In the genomic region with DNA sequence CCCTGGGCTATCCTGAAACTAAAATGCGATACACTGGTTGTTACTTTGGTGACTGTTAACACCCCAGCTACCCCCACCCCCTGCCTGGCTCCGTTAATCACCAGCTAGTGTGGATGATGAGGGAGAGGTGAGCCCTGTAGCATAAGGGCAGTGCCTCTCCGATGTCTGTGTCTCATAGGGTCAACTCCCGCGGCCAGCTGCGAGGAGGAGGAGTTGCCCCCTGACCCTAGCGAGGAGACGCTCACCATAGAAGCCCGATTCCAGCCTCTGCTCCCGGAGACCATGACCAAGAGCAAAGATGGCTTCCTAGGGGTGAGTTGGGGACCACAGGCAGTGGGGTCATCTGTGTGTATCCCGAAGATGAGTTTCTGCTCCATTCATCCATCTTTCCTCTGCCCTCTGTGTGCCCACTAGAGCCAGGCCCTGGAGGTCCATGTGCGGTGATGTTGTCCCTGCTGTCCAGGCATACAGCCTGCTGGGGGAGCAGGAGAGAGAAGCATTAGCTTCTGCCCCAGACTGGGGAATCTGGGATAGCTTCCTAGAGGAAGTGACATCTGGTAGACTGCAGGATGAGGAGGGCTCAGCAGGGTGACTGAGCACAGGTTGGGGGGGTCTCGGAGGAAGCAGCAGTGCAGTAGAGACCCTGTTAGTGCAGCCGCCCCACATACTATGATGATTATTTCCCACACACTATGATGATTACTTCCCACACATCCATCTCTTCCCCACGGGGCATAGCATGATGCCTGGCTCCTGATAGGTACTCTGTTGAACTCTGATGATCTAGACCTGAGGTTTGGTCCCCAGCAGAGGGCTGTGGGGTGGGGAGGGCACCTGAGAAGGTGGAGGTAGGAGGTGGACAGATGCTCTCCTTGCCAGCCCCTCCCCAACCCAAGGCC, we compare ENCODE assay signal across 12 cellular contexts. TPM values are rescaled to one million over a fixed set of nuclear protein-coding genes. Genes with fewer than 3 reads are reported as not detected.
A peak's percentile ranks its signal among the peaks of the same experiment; 100 is the strongest.
DNase-seq lines count a peak whose midpoint lies in the region; ATAC-seq and TF ChIP-seq lines count a peak whose summit lies in the region.
"Had no signal": no experiment of that assay in that cellular context is flagged by ENCODE, and none has a peak within 500 bp of the region (broad histone marks: within the 10 kb centered on the region; RNA-seq: fewer than 3 reads in every experiment).

No MANE protein-coding gene starts in this region.

- 94 to 95% methylated on average over 7 to 15 of the region's 15 CpGs for WGBS in endodermal cell (ENCODE audit: insufficient coverage in 1 of 2, insufficient read length in 1 of 2), 2 experiments
- WGBS in prostate gland: 84% methylated on average over 15 of the region's 15 CpGs
- WGBS in lower leg skin, 2 donors: 82 to 84% methylated on average over 10 to 15 of the region's 15 CpGs
- whole genome bisulfite sequencing in hepatocyte (ENCODE audit: low lambda C conversion rate, missing lambda C conversion rate): 93% methylated on average over 15 of the region's 15 CpGs

- H3K4me1 ChIP-seq in endodermal cell (ENCODE audit: control insufficient read depth, insufficient read depth, low read length) (peaks cover 4% of the 10 kb centered on the region), prostate gland (replicated peaks) (peaks cover 33% of the 10 kb centered on the region), upper lobe of right lung (peaks cover 57% of the 10 kb centered on the region), hepatocyte (ENCODE audit: insufficient read depth) (peaks cover 12% of the 10 kb centered on the region)

- peaks cover 15% of the 10 kb centered on the region for H3K4me1 Mint-ChIP-seq in endodermal cell

- no peak overlapping the region for H3K4me3 ChIP-seq in endodermal cell (ENCODE audit: low read length)
- H3K4me3 ChIP-seq in prostate gland: no peak overlapping the region
- H3K4me3 ChIP-seq in upper lobe of right lung: no peak overlapping the region
- H3K4me3 ChIP-seq in lower leg skin (ENCODE audit: low read depth, poor library complexity, severe bottlenecking): no peak overlapping the region
- no peak overlapping the region for H3K4me3 ChIP-seq in hepatocyte
- H3K4me3 ChIP-seq: GM23338 had no signal

- no peaks in the 10 kb centered on the region for H3K9me2 ChIP-seq in hepatocyte (replicated peaks; ENCODE audit: insufficient read depth)

- TF ChIP-seq CTCF in endodermal cell (conservative IDR thresholded peaks at IDR 0.05) (no peak), prostate gland (IDR thresholded peaks at IDR 0.05) (no peak), upper lobe of right lung (IDR thresholded peaks at IDR 0.05) (no peak), lower leg skin (IDR thresholded peaks at IDR 0.05) (no peak), hepatocyte (IDR thresholded peaks at IDR 0.05; ENCODE audit: poor library complexity) (no peak)

- intact Hi-C loops in left cardiac atrium (cut with DNase I): no loop called here
- intact Hi-C loops in Right ventricle myocardium inferior (cut with DNase I): no loop called here
- intact Hi-C loops in prostate gland (cut with DNase I): loop anchor here (5.0 to 10.0 kb wide), 3 partner anchors 192 to 400 kb away; a partner anchor contains a TSS
- intact Hi-C loops in upper lobe of right lung (cut with DNase I): no loop called here
- intact Hi-C loops in lower leg skin (cut with DNase I; ENCODE audit: low total_unique reads): loop anchor here (10.0 kb wide), 1 partner anchor 570 kb away; a partner anchor contains a TSS

- H3K27ac ChIP-seq in endodermal cell (ENCODE audit: low read depth, low read length) (no peak overlapping the region), prostate gland (peak overlapping the region; percentile 0 to 27), upper lobe of right lung (peak overlapping the region; percentile 34), hepatocyte (no peak overlapping the region)

- peak overlapping the region; percentile 44 for H3K27ac Mint-ChIP-seq in endodermal cell
- H3K27ac Mint-ChIP-seq: activated T-helper 1 cell treated with anti-CD3 and anti-CD28 coated beads, Interleukin-12 subunit alpha, Interleukin-12 subunit beta, Interleukin-2, Interleukin-4 antibody, amounts not matched to agents 30 ng/mL and 10 ng/mL and 1 ng/mL, durations not matched to agents 14 hours and 24 hours and 36 hours; GM23338 had no signal

- no peaks in the 10 kb centered on the region for H3K9me3 Mint-ChIP-seq in endodermal cell
- H3K9me3 Mint-ChIP-seq: activated T-helper 1 cell treated with anti-CD3 and anti-CD28 coated beads, Interleukin-12 subunit alpha, Interleukin-12 subunit beta, Interleukin-2, Interleukin-4 antibody, amounts not matched to agents 30 ng/mL and 10 ng/mL and 1 ng/mL, durations not matched to agents 14 hours and 24 hours and 36 hours; GM23338 had no signal

- no peak overlapping the region for H2AFZ ChIP-seq in hepatocyte
- H2AFZ ChIP-seq: GM23338 had no signal

- DNase-seq in left cardiac atrium: peak; percentile 8
- no peak for DNase-seq in Right ventricle myocardium inferior (ENCODE audit: missing footprints)
- DNase-seq in endodermal cell: no peak
- no peak for DNase-seq in prostate gland (ENCODE audit: low spot score)
- no peak for DNase-seq in upper lobe of right lung
- no peak for DNase-seq in lower leg skin (ENCODE audit: low spot score in 2 of 2)
- no peak for DNase-seq in hepatocyte (ENCODE audit: low spot score)
- DNase-seq: MV-4-11, NCI-H2227 treated with DMSO at 0.1 percent for 48 hours had no signal

- H3K9ac ChIP-seq in endodermal cell (ENCODE audit: extremely low read depth, low read length, poor library complexity, severe bottlenecking): no peak overlapping the region

- H3K36me3 Mint-ChIP-seq in endodermal cell (ENCODE audit: low read depth): peaks cover 17% of the 10 kb centered on the region

- H3K9me3 ChIP-seq in endodermal cell (ENCODE audit: control insufficient read depth, low read length): no peaks in the 10 kb centered on the region
- H3K9me3 ChIP-seq in prostate gland: no peaks in the 10 kb centered on the region
- no peaks in the 10 kb centered on the region for H3K9me3 ChIP-seq in upper lobe of right lung
- no peaks in the 10 kb centered on the region for H3K9me3 ChIP-seq in hepatocyte (ENCODE audit: low read depth)

- H3K36me3 ChIP-seq in endodermal cell (ENCODE audit: control insufficient read depth, insufficient read depth, low read length): peaks cover 18% of the 10 kb centered on the region
- H3K36me3 ChIP-seq in prostate gland: no peaks in the 10 kb centered on the region
- H3K36me3 ChIP-seq in upper lobe of right lung: peaks cover 42% of the 10 kb centered on the region
- H3K36me3 ChIP-seq in hepatocyte (replicated peaks; ENCODE audit: insufficient read depth, low read depth): no peaks in the 10 kb centered on the region

- no peaks in the 10 kb centered on the region for H3K27me3 Mint-ChIP-seq in endodermal cell (ENCODE audit: insufficient read depth)

- ATAC-seq in left cardiac atrium (no peak), Right ventricle myocardium inferior (no peak), upper lobe of right lung (no peak), GM18517 (IDR thresholded peaks at IDR 0.05; ENCODE audit: unreplicated experiment) (no peak)
- ATAC-seq: GM23338 had no signal

- no peak overlapping the region for H3K4me2 ChIP-seq in hepatocyte
- H3K4me2 ChIP-seq: GM23338 had no signal

- H3K27me3 ChIP-seq in endodermal cell (ENCODE audit: control insufficient read depth, insufficient read depth, low read length, poor library complexity, severe bottlenecking): no peaks in the 10 kb centered on the region
- no peaks in the 10 kb centered on the region for H3K27me3 ChIP-seq in prostate gland (replicated peaks; ENCODE audit: insufficient read depth)
- no peaks in the 10 kb centered on the region for H3K27me3 ChIP-seq in upper lobe of right lung
- H3K27me3 ChIP-seq in hepatocyte: no peaks in the 10 kb centered on the region

- H4K20me1 ChIP-seq in hepatocyte (ENCODE audit: insufficient read depth, poor library complexity, severe bottlenecking): no peaks in the 10 kb centered on the region

- TF ChIP-seq POLR2A in prostate gland (IDR thresholded peaks at IDR 0.05) (no peak), lower leg skin (IDR thresholded peaks at IDR 0.05) (no peak)

- H3K79me2 ChIP-seq in hepatocyte: peaks cover 30% of the 10 kb centered on the region

- H3K4me3 Mint-ChIP-seq in endodermal cell: no peak overlapping the region
- H3K4me3 Mint-ChIP-seq: activated T-helper 1 cell treated with anti-CD3 and anti-CD28 coated beads, Interleukin-12 subunit alpha, Interleukin-12 subunit beta, Interleukin-2, Interleukin-4 antibody, amounts not matched to agents 30 ng/mL and 10 ng/mL and 1 ng/mL, durations not matched to agents 14 hours and 24 hours and 36 hours; GM23338 had no signal

RNA-seq across cellular contexts. Expression of a gene that starts 5.2 kb away (rescaled TPM):
- total RNA-seq in left cardiac atrium: 10 to 100 TPM; 43.9 to 50.7 TPM
- total RNA-seq in Right ventricle myocardium inferior: 45.7 TPM
- total RNA-seq in endodermal cell: 10 to 100 TPM; 91.2 to 93.3 TPM
- 127 TPM for polyA plus RNA-seq in endodermal cell (2013, experiment 1 of 2)
- 114 TPM for polyA plus RNA-seq in endodermal cell (2013, experiment 2 of 2)
- 10 to 100 TPM; 89.7 to 90.0 TPM for total RNA-seq in prostate gland
- total RNA-seq in upper lobe of right lung: 95.9 TPM
- total RNA-seq in lower leg skin: 10 to 100 TPM; 14.9 to 24.5 (median 17.6) TPM
- 18.5 and 26.7 TPM in 2 replicates for total RNA-seq in hepatocyte
- polyA plus RNA-seq in hepatocyte: 37.7 and 39.5 TPM in 2 replicates

RNA-seq across cellular contexts. Expression of a gene that starts 14.5 kb away (rescaled TPM):
- total RNA-seq in left cardiac atrium: 100 to 1,000 TPM; 126 to 139 TPM
- total RNA-seq in Right ventricle myocardium inferior: 206 TPM
- total RNA-seq in endodermal cell: 10 to 100 TPM; 31.6 to 36.2 TPM
- polyA plus RNA-seq in endodermal cell (2013, experiment 1 of 2): 55.7 TPM
- 50.5 TPM for polyA plus RNA-seq in endodermal cell (2013, experiment 2 of 2)
- 100 to 1,000 TPM in 1 of 2 donors, 10 to 100 TPM in 1; 82.2 to 112 TPM for total RNA-seq in prostate gland
- total RNA-seq in upper lobe of right lung: 46.0 TPM
- 10 to 100 TPM; 34.9 to 46.1 (median 39.7) TPM for total RNA-seq in lower leg skin
- total RNA-seq in hepatocyte: 59.5 and 62.6 TPM in 2 replicates
- 90.7 and 103 TPM in 2 replicates for polyA plus RNA-seq in hepatocyte

RNA-seq across cellular contexts. Expression of a gene that starts 54.0 kb away (rescaled TPM):
- total RNA-seq in left cardiac atrium: under 1 TPM in 1 of 2 donors, not detected in 1; 0.53 TPM
- total RNA-seq in Right ventricle myocardium inferior: not detected
- 10 to 100 TPM; 14.3 to 19.5 TPM for total RNA-seq in endodermal cell
- 8.0 TPM for polyA plus RNA-seq in endodermal cell (2013, experiment 1 of 2)
- polyA plus RNA-seq in endodermal cell (2013, experiment 2 of 2): 7.4 TPM
- total RNA-seq in prostate gland: 1 to 10 TPM in 1 of 2 donors, under 1 TPM in 1; 0.32 to 4.3 TPM
- total RNA-seq in upper lobe of right lung: not detected
- under 1 TPM in 1 of 4 donors, not detected in 3; 0.68 TPM for total RNA-seq in lower leg skin
- total RNA-seq in hepatocyte: 1.3 and 2.4 TPM in 2 replicates
- polyA plus RNA-seq in hepatocyte: 0.41 and 2.4 TPM in 2 replicates

Comparison
In these comparisons a context has a peak if more than half of its experiments do, and no peak if none do; other contexts are left out.
1. H3K27ac ChIP-seq: peak in prostate gland (2 of 2) and upper lobe of right lung (single experiment); none in endodermal cell (single experiment) and hepatocyte (single experiment).
2. intact Hi-C loops: an anchor here in prostate gland (5.0 to 10.0 kb wide) and lower leg skin (10.0 kb wide); none called in left cardiac atrium, Right ventricle myocardium inferior and upper lobe of right lung.